Comparison of ENCODE assay signal across 38 cellular contexts in genomic region chr20:61292391-61292790, GRCh38. TPM values are rescaled to one million over a fixed set of nuclear protein-coding genes. Genes with fewer than 3 reads are reported as not detected.
"Had no signal": no experiment of that assay in that cellular context is flagged by ENCODE, and none has a peak within 500 bp of the region (broad histone marks: within the 10 kb centered on the region; RNA-seq: fewer than 3 reads in every experiment).

No MANE protein-coding gene starts in this region.

- H3K27me3 Mint-ChIP-seq: activated B cell treated with CpG ODN at 0.5 μM for 24 hours; activated CD4-positive, alpha-beta memory T cell treated with anti-CD3 and anti-CD28 coated beads for 36 hours; activated CD4-positive, alpha-beta T cell treated with anti-CD3 and anti-CD28 coated beads, Interleukin-2, amount 10 ng/mL, durations not matched to agents 24 days and 14 days; activated CD8-positive, alpha-beta T cell treated with anti-CD3 and anti-CD28 coated beads for 36 hours; activated naive CD8-positive, alpha-beta T cell treated with anti-CD3 and anti-CD28 coated beads for 36 hours; central memory CD8-positive, alpha-beta T cell had no signal

- H3K36me3 ChIP-seq: adrenal gland, brain microvascular endothelial cell, breast epithelium had no signal

- H3K36me3 Mint-ChIP-seq: activated CD4-positive, alpha-beta memory T cell treated with anti-CD3 and anti-CD28 coated beads for 36 hours; activated naive CD4-positive, alpha-beta T cell treated with anti-CD3 and anti-CD28 coated beads, Interleukin-2, amount 50 U/mL, for 72 hours; activated naive CD8-positive, alpha-beta T cell treated with anti-CD3 and anti-CD28 coated beads for 36 hours had no signal

- H3K27me3 ChIP-seq: adrenal gland, body of pancreas, brain microvascular endothelial cell, breast epithelium had no signal

- H3K4me1 Mint-ChIP-seq: activated B cell treated with CpG ODN at 0.5 μM for 24 hours; activated CD4-positive, alpha-beta T cell treated with anti-CD3 and anti-CD28 coated beads, Interleukin-2, amount 10 ng/mL, durations not matched to agents 24 days and 14 days; activated naive CD8-positive, alpha-beta T cell treated with anti-CD3 and anti-CD28 coated beads for 36 hours; activated T-helper 17 cell treated with anti-CD3 and anti-CD28 coated beads, Interleukin-2, amount 50 U/mL, for 72 hours; central memory CD8-positive, alpha-beta T cell had no signal

- H3K9me3 ChIP-seq: adrenal gland, body of pancreas, breast epithelium had no signal

- H3K4me3 Mint-ChIP-seq: activated B cell treated with CpG ODN at 0.5 μM for 24 hours; activated CD4-positive, alpha-beta memory T cell treated with anti-CD3 and anti-CD28 coated beads for 36 hours; activated CD4-positive, alpha-beta T cell treated with anti-CD3 and anti-CD28 coated beads, Interleukin-2, amount 10 ng/mL, durations not matched to agents 24 days and 14 days; activated CD8-positive, alpha-beta T cell treated with anti-CD3 and anti-CD28 coated beads for 36 hours; activated naive CD4-positive, alpha-beta T cell treated with anti-CD3 and anti-CD28 coated beads for 36 hours; activated naive CD8-positive, alpha-beta T cell treated with anti-CD3 and anti-CD28 coated beads for 36 hours; activated T-cell treated with anti-CD3 and anti-CD28 coated beads, Interleukin-2, amount 50 U/mL, for 4 hours; activated T-cell treated with anti-CD3 and anti-CD28 coated beads, Interleukin-2, amount 50 U/mL, for 72 hours; activated T-helper 1 cell treated with anti-CD3 and anti-CD28 coated beads, Interleukin-12 subunit alpha, Interleukin-12 subunit beta, Interleukin-2, Interleukin-4 antibody, amounts not matched to agents 30 ng/mL and 10 ng/mL and 1 ng/mL, durations not matched to agents 14 hours and 24 hours and 36 hours; activated T-helper 17 cell treated with anti-CD3 and anti-CD28 coated beads, Interleukin-2, amount 50 U/mL, for 72 hours; central memory CD8-positive, alpha-beta T cell; T-helper 1 cell treated with Interleukin-12 subunit alpha and Interleukin-12 subunit beta and Interleukin-4 antibody, amounts not matched to agents 30 μg/mL and 1 μg/mL, for 36 hours; T-helper 2 cell treated with Interferon-gamma antibody and Interleukin-4, amounts not matched to agents 5 μg/mL and 100 μg/mL, for 36 hours had no signal

- H3K27ac ChIP-seq: adrenal gland, body of pancreas, brain microvascular endothelial cell, breast epithelium, VCaP had no signal

- H3K4me1 ChIP-seq: adrenal gland, body of pancreas, breast epithelium had no signal

- DNase-seq: activated B cell treated with CpG ODN at 0.5 μM for 24 hours; activated CD4-positive, alpha-beta memory T cell treated with anti-CD3 and anti-CD28 coated beads for 36 hours; activated CD4-positive, alpha-beta T cell treated with anti-CD3 and anti-CD28 coated beads for 4 hours; activated CD4-positive, alpha-beta T cell treated with anti-CD3 and anti-CD28 coated beads, Interleukin-2, amount 10 ng/mL, durations not matched to agents 24 days and 14 days; activated CD4-positive, alpha-beta T cell treated with anti-CD3 and anti-CD28 coated beads, Interleukin-2, amount 50 U/mL, for 1 hour; activated CD4-positive, alpha-beta T cell treated with anti-CD3 and anti-CD28 coated beads, Interleukin-2, amount 50 U/mL, for 4 hours; activated CD4-positive, CD25-positive, alpha-beta regulatory T cell treated with anti-CD3 and anti-CD28 coated beads, Interleukin-2, amount 50 U/mL, for 72 hours; activated CD8-positive, alpha-beta memory T cell treated with anti-CD3 and anti-CD28 coated beads, Interleukin-2, amount 50 U/mL, for 4 hours; activated CD8-positive, alpha-beta T cell treated with anti-CD3 and anti-CD28 coated beads for 36 hours; activated effector memory CD4-positive, alpha-beta T cell treated with anti-CD3 and anti-CD28 coated beads, Interleukin-2, amount 50 U/mL, for 16 hours; activated gamma-delta T cell treated with Interleukin-2 at 50 U/mL for 16 hours; activated naive CD4-positive, alpha-beta T cell; activated naive CD4-positive, alpha-beta T cell treated with anti-CD3 and anti-CD28 coated beads for 36 hours; activated naive CD4-positive, alpha-beta T cell treated with anti-CD3 and anti-CD28 coated beads, Interleukin-2, amount 50 U/mL, for 16 hours; activated naive CD8-positive, alpha-beta T cell treated with anti-CD3 and anti-CD28 coated beads for 36 hours; activated T-cell treated with anti-CD3 and anti-CD28 coated beads for 4 hours; activated T-cell treated with anti-CD3 and anti-CD28 coated beads, Interleukin-2, amount 50 U/mL, for 1 hour; activated T-cell treated with anti-CD3 and anti-CD28 coated beads, Interleukin-2, amount 50 U/mL, for 4 hours; activated T-cell treated with anti-CD3 and anti-CD28 coated beads, Interleukin-2, amount 50 U/mL, for 72 hours; adrenal gland; amniotic stem cell; aorta; body of pancreas; brain microvascular endothelial cell; cerebellar nuclear complex; T-helper 1 cell; T-helper 2 cell; T-helper 9 cell had no signal

- H3K27ac Mint-ChIP-seq: activated B cell treated with CpG ODN at 0.5 μM for 24 hours; activated CD4-positive, alpha-beta memory T cell treated with anti-CD3 and anti-CD28 coated beads for 36 hours; activated CD4-positive, alpha-beta T cell treated with anti-CD3 and anti-CD28 coated beads, Interleukin-2, amount 10 ng/mL, durations not matched to agents 24 days and 14 days; activated CD8-positive, alpha-beta T cell treated with anti-CD3 and anti-CD28 coated beads for 36 hours; activated naive CD4-positive, alpha-beta T cell treated with anti-CD3 and anti-CD28 coated beads for 36 hours; activated naive CD4-positive, alpha-beta T cell treated with anti-CD3 and anti-CD28 coated beads, Interleukin-2, amount 50 U/mL, for 72 hours; activated naive CD8-positive, alpha-beta T cell treated with anti-CD3 and anti-CD28 coated beads for 36 hours; activated T-cell treated with anti-CD3 and anti-CD28 coated beads, Interleukin-2, amount 50 U/mL, for 72 hours; activated T-helper 1 cell treated with anti-CD3 and anti-CD28 coated beads, Interleukin-12 subunit alpha, Interleukin-12 subunit beta, Interleukin-2, Interleukin-4 antibody, amounts not matched to agents 30 ng/mL and 10 ng/mL and 1 ng/mL, durations not matched to agents 14 hours and 24 hours and 36 hours; activated T-helper 17 cell treated with anti-CD3 and anti-CD28 coated beads, Interleukin-2, amount 50 U/mL, for 72 hours; T-helper 1 cell treated with Interleukin-12 subunit alpha and Interleukin-12 subunit beta and Interleukin-4 antibody, amounts not matched to agents 30 μg/mL and 1 μg/mL, for 36 hours; T-helper 2 cell treated with Interferon-gamma antibody and Interleukin-4, amounts not matched to agents 5 μg/mL and 100 μg/mL, for 36 hours had no signal

- ATAC-seq: activated CD8-positive, alpha-beta T cell treated with anti-CD3 and anti-CD28 coated beads for 36 hours; activated naive CD4-positive, alpha-beta T cell treated with anti-CD3 and anti-CD28 coated beads, Interleukin-2, amount 50 U/mL, for 72 hours; activated T-cell treated with anti-CD3 and anti-CD28 coated beads, Interleukin-2, amount 50 U/mL, for 4 hours; activated T-cell treated with anti-CD3 and anti-CD28 coated beads, Interleukin-2, amount 50 U/mL, for 72 hours; activated T-helper 17 cell treated with anti-CD3 and anti-CD28 coated beads, Interleukin-2, amount 50 U/mL, for 72 hours; body of pancreas had no signal

- H3K9me3 Mint-ChIP-seq: activated CD4-positive, alpha-beta T cell treated with anti-CD3 and anti-CD28 coated beads, Interleukin-2, amount 10 ng/mL, durations not matched to agents 24 days and 14 days; activated CD8-positive, alpha-beta T cell treated with anti-CD3 and anti-CD28 coated beads for 36 hours; activated naive CD4-positive, alpha-beta T cell treated with anti-CD3 and anti-CD28 coated beads for 36 hours; activated naive CD8-positive, alpha-beta T cell treated with anti-CD3 and anti-CD28 coated beads for 36 hours; activated T-cell treated with anti-CD3 and anti-CD28 coated beads, Interleukin-2, amount 50 U/mL, for 4 hours; activated T-cell treated with anti-CD3 and anti-CD28 coated beads, Interleukin-2, amount 50 U/mL, for 72 hours; activated T-helper 1 cell treated with anti-CD3 and anti-CD28 coated beads, Interleukin-12 subunit alpha, Interleukin-12 subunit beta, Interleukin-2, Interleukin-4 antibody, amounts not matched to agents 30 ng/mL and 10 ng/mL and 1 ng/mL, durations not matched to agents 14 hours and 24 hours and 36 hours; activated T-helper 17 cell treated with anti-CD3 and anti-CD28 coated beads, Interleukin-2, amount 50 U/mL, for 72 hours; T-helper 1 cell treated with Interleukin-12 subunit alpha and Interleukin-12 subunit beta and Interleukin-4 antibody, amounts not matched to agents 30 μg/mL and 1 μg/mL, for 36 hours had no signal

- H3K4me3 ChIP-seq: adrenal gland, body of pancreas, breast epithelium had no signal

RNA-seq across cellular contexts. Expression of gene CDH4, which starts 40.3 kb away (rescaled TPM):
- total RNA-seq: activated B cell treated with CpG ODN at 0.5 μM for 24 hours; activated CD4-positive, alpha-beta T cell treated with anti-CD3 and anti-CD28 coated beads, Interleukin-2, amount 10 ng/mL, durations not matched to agents 24 days and 14 days; activated CD8-positive, alpha-beta memory T cell treated with anti-CD3 and anti-CD28 coated beads for 36 hours; activated T-helper 1 cell treated with anti-CD3 and anti-CD28 coated beads, Interleukin-12 subunit alpha, Interleukin-12 subunit beta, Interleukin-2, Interleukin-4 antibody, amounts not matched to agents 30 ng/mL and 10 ng/mL and 1 ng/mL, durations not matched to agents 14 hours and 24 hours and 36 hours; cardiac septum had no signal
